In the genomic region with DNA sequence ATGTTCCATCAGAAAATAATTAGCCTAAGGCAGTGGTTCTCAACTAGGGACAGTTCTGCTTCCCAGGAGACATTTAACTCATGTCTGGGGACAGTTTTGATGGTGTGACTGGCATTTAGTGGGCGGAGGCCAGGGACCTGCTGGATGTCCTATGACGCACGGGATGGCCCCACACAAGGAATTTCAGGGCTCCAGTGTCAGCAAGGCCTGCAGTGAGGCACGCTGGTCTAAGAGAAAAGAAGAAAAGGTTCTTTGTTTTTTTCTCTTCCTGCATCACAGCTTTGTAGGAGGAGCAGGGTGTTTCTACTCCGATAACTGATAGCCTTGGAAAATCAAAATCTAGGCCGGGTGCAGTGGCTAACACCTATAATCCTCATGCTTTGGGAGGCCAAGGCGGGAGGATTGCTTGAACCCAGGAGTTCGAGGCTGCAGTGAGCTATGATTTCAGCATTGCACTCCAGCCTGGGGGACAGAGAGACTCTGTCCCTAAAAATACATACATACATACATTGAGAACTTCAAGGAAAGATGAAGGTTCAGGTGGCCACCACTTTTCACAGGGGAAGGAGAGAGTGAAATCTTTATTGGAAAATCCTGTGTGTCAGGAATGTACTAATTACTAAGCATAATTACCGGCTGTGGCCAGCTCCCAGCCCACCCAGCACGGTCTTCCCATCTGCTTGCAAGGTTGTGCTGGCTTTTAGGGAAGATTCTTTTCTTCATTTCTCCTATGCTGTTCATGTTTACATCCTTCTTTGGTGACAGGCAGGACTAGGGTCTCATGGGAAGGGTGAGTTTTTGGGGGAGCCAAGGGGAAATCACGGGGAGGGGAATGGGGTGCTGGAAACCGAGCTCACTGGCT, we compare ENCODE assay signal across 1 cellular context.
A peak's percentile ranks its signal among the peaks of the same experiment; 100 is the strongest.
TF ChIP-seq lines count a peak whose summit lies in the region.

No MANE protein-coding gene starts in this region.

TF ChIP-seq in HepG2, 621 proteins besides CTCF, POLR2A, EP300 and RAD21 (continued from another document and continues in another):
- TF ChIP-seq, protein P1, sequence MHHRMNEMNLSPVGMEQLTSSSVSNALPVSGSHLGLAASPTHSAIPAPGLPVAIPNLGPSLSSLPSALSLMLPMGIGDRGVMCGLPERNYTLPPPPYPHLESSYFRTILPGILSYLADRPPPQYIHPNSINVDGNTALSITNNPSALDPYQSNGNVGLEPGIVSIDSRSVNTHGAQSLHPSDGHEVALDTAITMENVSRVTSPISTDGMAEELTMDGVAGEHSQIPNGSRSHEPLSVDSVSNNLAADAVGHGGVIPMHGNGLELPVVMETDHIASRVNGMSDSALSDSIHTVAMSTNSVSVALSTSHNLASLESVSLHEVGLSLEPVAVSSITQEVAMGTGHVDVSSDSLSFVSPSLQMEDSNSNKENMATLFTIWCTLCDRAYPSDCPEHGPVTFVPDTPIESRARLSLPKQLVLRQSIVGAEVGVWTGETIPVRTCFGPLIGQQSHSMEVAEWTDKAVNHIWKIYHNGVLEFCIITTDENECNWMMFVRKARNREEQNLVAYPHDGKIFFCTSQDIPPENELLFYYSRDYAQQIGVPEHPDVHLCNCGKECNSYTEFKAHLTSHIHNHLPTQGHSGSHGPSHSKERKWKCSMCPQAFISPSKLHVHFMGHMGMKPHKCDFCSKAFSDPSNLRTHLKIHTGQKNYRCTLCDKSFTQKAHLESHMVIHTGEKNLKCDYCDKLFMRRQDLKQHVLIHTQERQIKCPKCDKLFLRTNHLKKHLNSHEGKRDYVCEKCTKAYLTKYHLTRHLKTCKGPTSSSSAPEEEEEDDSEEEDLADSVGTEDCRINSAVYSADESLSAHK (CRISPR knock-in tag; IDR thresholded peaks at IDR 0.05; ENCODE audit: borderline replicate concordance) = no peak
- TF ChIP-seq HOXA3 (CRISPR knock-in tag; IDR thresholded peaks at IDR 0.05) (peak; percentile 32; the same call in 1 of the 2 replicates), ZNF263 (CRISPR knock-in tag; IDR thresholded peaks at IDR 0.05) (no peak), ZNF879 (CRISPR knock-in tag; IDR thresholded peaks at IDR 0.05) (no peak), ZNF143 (CRISPR knock-in tag; IDR thresholded peaks at IDR 0.05) (0 out of 2 replicates have a peak, but pooled peaks have one; percentile 33), ZBTB3 (CRISPR knock-in tag; IDR thresholded peaks at IDR 0.05; ENCODE audit: borderline replicate concordance, low read depth) (no peak), ZNF891 (CRISPR knock-in tag; IDR thresholded peaks at IDR 0.05) (no peak), ZNF317 (CRISPR knock-in tag; IDR thresholded peaks at IDR 0.05) (no peak), ZNF768 (CRISPR knock-in tag; IDR thresholded peaks at IDR 0.05) (no peak), ZBTB20 (CRISPR knock-in tag; IDR thresholded peaks at IDR 0.05; ENCODE audit: borderline replicate concordance, low read depth) (no peak), SETDB1 (CRISPR knock-in tag; IDR thresholded peaks at IDR 0.05; ENCODE audit: borderline replicate concordance) (no peak), MTA3 (CRISPR knock-in tag; IDR thresholded peaks at IDR 0.05) (no peak), CEBPG (CRISPR knock-in tag; IDR thresholded peaks at IDR 0.05) (0 out of 2 replicates have a peak, but pooled peaks have one; percentile 3), ADNP (CRISPR knock-in tag; IDR thresholded peaks at IDR 0.05) (peak; percentile 71; the same call in 1 of the 2 replicates), HOXA7 (CRISPR knock-in tag; IDR thresholded peaks at IDR 0.05) (no peak), YEATS2 (CRISPR knock-in tag; IDR thresholded peaks at IDR 0.05; ENCODE audit: borderline replicate concordance) (no peak), KLF13 (CRISPR knock-in tag; IDR thresholded peaks at IDR 0.05) (no peak), HMGA1 (CRISPR knock-in tag; conservative IDR thresholded peaks at IDR 0.05) (no peak), ZNF883 (CRISPR knock-in tag; IDR thresholded peaks at IDR 0.05; ENCODE audit: not compliant biosample characterization) (no peak), ISX (CRISPR knock-in tag; conservative IDR thresholded peaks at IDR 0.05) (no peak), RCOR2 (CRISPR knock-in tag; IDR thresholded peaks at IDR 0.05) (0 out of 2 replicates have a peak, but pooled peaks have one; percentile 52), ZNF180 (CRISPR knock-in tag; IDR thresholded peaks at IDR 0.05; ENCODE audit: borderline replicate concordance, low read depth) (no peak), BHLHE40 (IDR thresholded peaks at IDR 0.05; ENCODE audit: low read length) (0 out of 2 replicates have a peak, but pooled peaks have one; percentile 48), ZNF75D (CRISPR knock-in tag; IDR thresholded peaks at IDR 0.05; ENCODE audit: borderline replicate concordance) (no peak), NCOR1 (IDR thresholded peaks at IDR 0.05; ENCODE audit: borderline replicate concordance, low read length) (peak; percentile 24; the same call in 1 of the 2 replicates), NFATC3 (CRISPR knock-in tag; IDR thresholded peaks at IDR 0.05) (no peak), MTF1 (CRISPR knock-in tag; IDR thresholded peaks at IDR 0.05) (0 out of 2 replicates have a peak, but pooled peaks have one; percentile 37), ZNF138 (CRISPR knock-in tag; IDR thresholded peaks at IDR 0.05; ENCODE audit: low read depth) (no peak), ZNF557 (CRISPR knock-in tag; IDR thresholded peaks at IDR 0.05) (no peak), ZNF850 (CRISPR knock-in tag; conservative IDR thresholded peaks at IDR 0.05) (no peak), ZNF746 (CRISPR knock-in tag; IDR thresholded peaks at IDR 0.05) (0 out of 2 replicates have a peak, but pooled peaks have one; percentile 16), ZNF761 (CRISPR knock-in tag; conservative IDR thresholded peaks at IDR 0.05) (no peak)
- TF ChIP-seq, protein P2, sequence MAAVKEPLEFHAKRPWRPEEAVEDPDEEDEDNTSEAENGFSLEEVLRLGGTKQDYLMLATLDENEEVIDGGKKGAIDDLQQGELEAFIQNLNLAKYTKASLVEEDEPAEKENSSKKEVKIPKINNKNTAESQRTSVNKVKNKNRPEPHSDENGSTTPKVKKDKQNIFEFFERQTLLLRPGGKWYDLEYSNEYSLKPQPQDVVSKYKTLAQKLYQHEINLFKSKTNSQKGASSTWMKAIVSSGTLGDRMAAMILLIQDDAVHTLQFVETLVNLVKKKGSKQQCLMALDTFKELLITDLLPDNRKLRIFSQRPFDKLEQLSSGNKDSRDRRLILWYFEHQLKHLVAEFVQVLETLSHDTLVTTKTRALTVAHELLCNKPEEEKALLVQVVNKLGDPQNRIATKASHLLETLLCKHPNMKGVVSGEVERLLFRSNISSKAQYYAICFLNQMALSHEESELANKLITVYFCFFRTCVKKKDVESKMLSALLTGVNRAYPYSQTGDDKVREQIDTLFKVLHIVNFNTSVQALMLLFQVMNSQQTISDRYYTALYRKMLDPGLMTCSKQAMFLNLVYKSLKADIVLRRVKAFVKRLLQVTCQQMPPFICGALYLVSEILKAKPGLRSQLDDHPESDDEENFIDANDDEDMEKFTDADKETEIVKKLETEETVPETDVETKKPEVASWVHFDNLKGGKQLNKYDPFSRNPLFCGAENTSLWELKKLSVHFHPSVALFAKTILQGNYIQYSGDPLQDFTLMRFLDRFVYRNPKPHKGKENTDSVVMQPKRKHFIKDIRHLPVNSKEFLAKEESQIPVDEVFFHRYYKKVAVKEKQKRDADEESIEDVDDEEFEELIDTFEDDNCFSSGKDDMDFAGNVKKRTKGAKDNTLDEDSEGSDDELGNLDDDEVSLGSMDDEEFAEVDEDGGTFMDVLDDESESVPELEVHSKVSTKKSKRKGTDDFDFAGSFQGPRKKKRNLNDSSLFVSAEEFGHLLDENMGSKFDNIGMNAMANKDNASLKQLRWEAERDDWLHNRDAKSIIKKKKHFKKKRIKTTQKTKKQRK (IDR thresholded peaks at IDR 0.05; ENCODE audit: low read length) = no peak
- TF ChIP-seq, protein P3, sequence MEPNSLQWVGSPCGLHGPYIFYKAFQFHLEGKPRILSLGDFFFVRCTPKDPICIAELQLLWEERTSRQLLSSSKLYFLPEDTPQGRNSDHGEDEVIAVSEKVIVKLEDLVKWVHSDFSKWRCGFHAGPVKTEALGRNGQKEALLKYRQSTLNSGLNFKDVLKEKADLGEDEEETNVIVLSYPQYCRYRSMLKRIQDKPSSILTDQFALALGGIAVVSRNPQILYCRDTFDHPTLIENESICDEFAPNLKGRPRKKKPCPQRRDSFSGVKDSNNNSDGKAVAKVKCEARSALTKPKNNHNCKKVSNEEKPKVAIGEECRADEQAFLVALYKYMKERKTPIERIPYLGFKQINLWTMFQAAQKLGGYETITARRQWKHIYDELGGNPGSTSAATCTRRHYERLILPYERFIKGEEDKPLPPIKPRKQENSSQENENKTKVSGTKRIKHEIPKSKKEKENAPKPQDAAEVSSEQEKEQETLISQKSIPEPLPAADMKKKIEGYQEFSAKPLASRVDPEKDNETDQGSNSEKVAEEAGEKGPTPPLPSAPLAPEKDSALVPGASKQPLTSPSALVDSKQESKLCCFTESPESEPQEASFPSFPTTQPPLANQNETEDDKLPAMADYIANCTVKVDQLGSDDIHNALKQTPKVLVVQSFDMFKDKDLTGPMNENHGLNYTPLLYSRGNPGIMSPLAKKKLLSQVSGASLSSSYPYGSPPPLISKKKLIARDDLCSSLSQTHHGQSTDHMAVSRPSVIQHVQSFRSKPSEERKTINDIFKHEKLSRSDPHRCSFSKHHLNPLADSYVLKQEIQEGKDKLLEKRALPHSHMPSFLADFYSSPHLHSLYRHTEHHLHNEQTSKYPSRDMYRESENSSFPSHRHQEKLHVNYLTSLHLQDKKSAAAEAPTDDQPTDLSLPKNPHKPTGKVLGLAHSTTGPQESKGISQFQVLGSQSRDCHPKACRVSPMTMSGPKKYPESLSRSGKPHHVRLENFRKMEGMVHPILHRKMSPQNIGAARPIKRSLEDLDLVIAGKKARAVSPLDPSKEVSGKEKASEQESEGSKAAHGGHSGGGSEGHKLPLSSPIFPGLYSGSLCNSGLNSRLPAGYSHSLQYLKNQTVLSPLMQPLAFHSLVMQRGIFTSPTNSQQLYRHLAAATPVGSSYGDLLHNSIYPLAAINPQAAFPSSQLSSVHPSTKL (CRISPR knock-in tag; IDR thresholded peaks at IDR 0.05) = peak; percentile 74; the same call in 1 of the 2 replicates
- TF ChIP-seq, protein P4, sequence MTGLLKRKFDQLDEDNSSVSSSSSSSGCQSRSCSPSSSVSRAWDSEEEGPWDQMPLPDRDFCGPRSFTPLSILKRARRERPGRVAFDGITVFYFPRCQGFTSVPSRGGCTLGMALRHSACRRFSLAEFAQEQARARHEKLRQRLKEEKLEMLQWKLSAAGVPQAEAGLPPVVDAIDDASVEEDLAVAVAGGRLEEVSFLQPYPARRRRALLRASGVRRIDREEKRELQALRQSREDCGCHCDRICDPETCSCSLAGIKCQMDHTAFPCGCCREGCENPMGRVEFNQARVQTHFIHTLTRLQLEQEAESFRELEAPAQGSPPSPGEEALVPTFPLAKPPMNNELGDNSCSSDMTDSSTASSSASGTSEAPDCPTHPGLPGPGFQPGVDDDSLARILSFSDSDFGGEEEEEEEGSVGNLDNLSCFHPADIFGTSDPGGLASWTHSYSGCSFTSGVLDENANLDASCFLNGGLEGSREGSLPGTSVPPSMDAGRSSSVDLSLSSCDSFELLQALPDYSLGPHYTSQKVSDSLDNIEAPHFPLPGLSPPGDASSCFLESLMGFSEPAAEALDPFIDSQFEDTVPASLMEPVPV (CRISPR knock-in tag; IDR thresholded peaks at IDR 0.05) = no peak
- TF ChIP-seq, protein P5, sequence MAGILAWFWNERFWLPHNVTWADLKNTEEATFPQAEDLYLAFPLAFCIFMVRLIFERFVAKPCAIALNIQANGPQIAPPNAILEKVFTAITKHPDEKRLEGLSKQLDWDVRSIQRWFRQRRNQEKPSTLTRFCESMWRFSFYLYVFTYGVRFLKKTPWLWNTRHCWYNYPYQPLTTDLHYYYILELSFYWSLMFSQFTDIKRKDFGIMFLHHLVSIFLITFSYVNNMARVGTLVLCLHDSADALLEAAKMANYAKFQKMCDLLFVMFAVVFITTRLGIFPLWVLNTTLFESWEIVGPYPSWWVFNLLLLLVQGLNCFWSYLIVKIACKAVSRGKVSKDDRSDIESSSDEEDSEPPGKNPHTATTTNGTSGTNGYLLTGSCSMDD (CRISPR knock-in tag; IDR thresholded peaks at IDR 0.05) = no peak
- TF ChIP-seq, protein P6, sequence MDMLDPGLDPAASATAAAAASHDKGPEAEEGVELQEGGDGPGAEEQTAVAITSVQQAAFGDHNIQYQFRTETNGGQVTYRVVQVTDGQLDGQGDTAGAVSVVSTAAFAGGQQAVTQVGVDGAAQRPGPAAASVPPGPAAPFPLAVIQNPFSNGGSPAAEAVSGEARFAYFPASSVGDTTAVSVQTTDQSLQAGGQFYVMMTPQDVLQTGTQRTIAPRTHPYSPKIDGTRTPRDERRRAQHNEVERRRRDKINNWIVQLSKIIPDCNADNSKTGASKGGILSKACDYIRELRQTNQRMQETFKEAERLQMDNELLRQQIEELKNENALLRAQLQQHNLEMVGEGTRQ (IDR thresholded peaks at IDR 0.05; ENCODE audit: low read depth, low read length) = no peak
- TF ChIP-seq, protein P6 (CRISPR knock-in tag; IDR thresholded peaks at IDR 0.05; ENCODE audit: borderline replicate concordance) = no peak
- TF ChIP-seq, protein P7, sequence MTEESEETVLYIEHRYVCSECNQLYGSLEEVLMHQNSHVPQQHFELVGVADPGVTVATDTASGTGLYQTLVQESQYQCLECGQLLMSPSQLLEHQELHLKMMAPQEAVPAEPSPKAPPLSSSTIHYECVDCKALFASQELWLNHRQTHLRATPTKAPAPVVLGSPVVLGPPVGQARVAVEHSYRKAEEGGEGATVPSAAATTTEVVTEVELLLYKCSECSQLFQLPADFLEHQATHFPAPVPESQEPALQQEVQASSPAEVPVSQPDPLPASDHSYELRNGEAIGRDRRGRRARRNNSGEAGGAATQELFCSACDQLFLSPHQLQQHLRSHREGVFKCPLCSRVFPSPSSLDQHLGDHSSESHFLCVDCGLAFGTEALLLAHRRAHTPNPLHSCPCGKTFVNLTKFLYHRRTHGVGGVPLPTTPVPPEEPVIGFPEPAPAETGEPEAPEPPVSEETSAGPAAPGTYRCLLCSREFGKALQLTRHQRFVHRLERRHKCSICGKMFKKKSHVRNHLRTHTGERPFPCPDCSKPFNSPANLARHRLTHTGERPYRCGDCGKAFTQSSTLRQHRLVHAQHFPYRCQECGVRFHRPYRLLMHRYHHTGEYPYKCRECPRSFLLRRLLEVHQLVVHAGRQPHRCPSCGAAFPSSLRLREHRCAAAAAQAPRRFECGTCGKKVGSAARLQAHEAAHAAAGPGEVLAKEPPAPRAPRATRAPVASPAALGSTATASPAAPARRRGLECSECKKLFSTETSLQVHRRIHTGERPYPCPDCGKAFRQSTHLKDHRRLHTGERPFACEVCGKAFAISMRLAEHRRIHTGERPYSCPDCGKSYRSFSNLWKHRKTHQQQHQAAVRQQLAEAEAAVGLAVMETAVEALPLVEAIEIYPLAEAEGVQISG (CRISPR knock-in tag; IDR thresholded peaks at IDR 0.05) = no peak
- TF ChIP-seq, protein P8, sequence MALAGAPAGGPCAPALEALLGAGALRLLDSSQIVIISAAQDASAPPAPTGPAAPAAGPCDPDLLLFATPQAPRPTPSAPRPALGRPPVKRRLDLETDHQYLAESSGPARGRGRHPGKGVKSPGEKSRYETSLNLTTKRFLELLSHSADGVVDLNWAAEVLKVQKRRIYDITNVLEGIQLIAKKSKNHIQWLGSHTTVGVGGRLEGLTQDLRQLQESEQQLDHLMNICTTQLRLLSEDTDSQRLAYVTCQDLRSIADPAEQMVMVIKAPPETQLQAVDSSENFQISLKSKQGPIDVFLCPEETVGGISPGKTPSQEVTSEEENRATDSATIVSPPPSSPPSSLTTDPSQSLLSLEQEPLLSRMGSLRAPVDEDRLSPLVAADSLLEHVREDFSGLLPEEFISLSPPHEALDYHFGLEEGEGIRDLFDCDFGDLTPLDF (CRISPR knock-in tag; IDR thresholded peaks at IDR 0.05) = no peak
